In the genomic region with DNA sequence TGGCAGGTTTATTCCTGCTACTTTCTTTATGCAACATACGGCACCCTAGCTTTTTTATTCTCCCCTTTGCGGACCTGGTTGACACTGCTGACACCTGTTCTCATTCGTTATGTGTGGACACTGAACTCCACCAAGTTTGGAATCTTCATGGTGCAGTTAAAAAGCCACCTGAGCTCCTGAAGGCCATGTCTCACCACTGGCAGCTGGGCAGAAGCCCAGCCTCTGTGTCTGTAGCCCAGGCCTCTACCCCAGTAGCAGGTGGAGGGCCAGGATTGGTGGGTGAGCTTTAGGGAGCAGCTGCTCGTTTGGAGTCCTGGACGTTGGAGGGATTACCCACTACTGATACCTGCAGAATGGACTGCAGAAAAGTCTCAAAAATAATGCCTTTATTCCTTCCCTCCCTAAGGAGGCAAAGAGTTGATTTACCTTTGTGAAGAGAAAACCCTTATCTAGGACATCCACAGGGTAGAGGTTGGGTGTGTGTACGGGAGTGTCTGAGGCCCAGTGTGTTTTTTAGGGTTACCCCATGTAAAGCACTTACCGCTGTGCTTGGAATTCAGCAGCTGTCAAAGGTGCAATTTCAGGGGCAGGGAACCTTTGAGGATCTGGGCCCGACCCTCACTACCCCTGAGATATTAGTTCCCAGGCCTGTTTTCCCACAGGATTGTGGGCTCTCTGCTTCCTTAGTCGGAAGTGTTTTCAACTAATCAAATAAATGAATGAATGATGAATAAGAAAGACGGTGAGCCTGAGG, we compare ENCODE assay signal across 8 cellular contexts. TPM values are rescaled to one million over a fixed set of nuclear protein-coding genes. Genes with fewer than 3 reads are reported as not detected.
DNase-seq lines count a peak whose midpoint lies in the region; ATAC-seq and TF ChIP-seq lines count a peak whose summit lies in the region.

No MANE protein-coding gene starts in this region.

- TF ChIP-seq POLR2A in uterus (IDR thresholded peaks at IDR 0.05) = no peak

- H3K36me3 ChIP-seq in cardiac muscle cell (peaks cover 3% of the 10 kb centered on the region), uterus (no peaks in the 10 kb centered on the region)

- no peaks in the 10 kb centered on the region for H3K9me3 ChIP-seq in cardiac muscle cell (ENCODE audit: low read depth)
- H3K9me3 ChIP-seq in uterus = no peaks in the 10 kb centered on the region

- H3K4me1 ChIP-seq in cardiac muscle cell (ENCODE audit: low read depth) = peaks cover 2% of the 10 kb centered on the region
- no peaks in the 10 kb centered on the region for H3K4me1 ChIP-seq in uterus

- DNase-seq in cardiac muscle cell (ENCODE audit: low read depth in 1 of 2, low spot score in 1 of 2) = no peak
- DNase-seq in Right ventricle myocardium inferior (ENCODE audit: missing footprints) = no peak
- DNase-seq in MCF 10A (ENCODE audit: unreplicated experiment) = no peak
- no peak for DNase-seq in mesothelial cell of epicardium (ENCODE audit: low spot score in 2 of 2, unreplicated experiment in 2 of 2)
- DNase-seq in uterus = no peak
- no peak for DNase-seq in NCI-H2227 (lab: John Stamatoyannopoulos, UW; ENCODE audit: unreplicated experiment)
- DNase-seq in retina = no peak

- H3K4me3 Mint-ChIP-seq in MCF 10A (ENCODE audit: unreplicated experiment) (peak overlapping the region; percentile 93), mesothelial cell of epicardium (peak overlapping the region; percentile 91)

- H3K4me3 ChIP-seq in cardiac muscle cell (peak overlapping the region; percentile 58), uterus (peak overlapping the region in 1 of 2 donors; percentile 72)

- BruUV-seq in MCF 10A (replicated peaks; lab: Mats Ljungman, UMichigan) = no TSS peak

- H3K4me1 Mint-ChIP-seq in MCF 10A (ENCODE audit: insufficient read depth, unreplicated experiment) (peaks cover 10% of the 10 kb centered on the region), mesothelial cell of epicardium (peaks cover 9% of the 10 kb centered on the region)

- H3K36me3 Mint-ChIP-seq in MCF 10A (ENCODE audit: insufficient read depth, unreplicated experiment) (peaks cover 29% of the 10 kb centered on the region), mesothelial cell of epicardium (no peaks in the 10 kb centered on the region)

- H3K27ac Mint-ChIP-seq in MCF 10A (ENCODE audit: low read depth, unreplicated experiment) (peak overlapping the region; percentile 93), mesothelial cell of epicardium (peak overlapping the region; percentile 53)

- ATAC-seq in Right ventricle myocardium inferior (no peak), HG03135 (IDR thresholded peaks at IDR 0.05; ENCODE audit: unreplicated experiment) (no peak)

- H3K27me3 Mint-ChIP-seq in MCF 10A (ENCODE audit: insufficient read depth, unreplicated experiment) (no peaks in the 10 kb centered on the region), mesothelial cell of epicardium (ENCODE audit: low read depth) (no peaks in the 10 kb centered on the region)

- no peak for TF ChIP-seq CTCF in cardiac muscle cell (IDR thresholded peaks at IDR 0.05; ENCODE audit: low read depth, low read length)
- TF ChIP-seq CTCF in MCF 10A (IDR thresholded peaks at IDR 0.05; ENCODE audit: unreplicated experiment) = no peak
- no peak for TF ChIP-seq CTCF in mesothelial cell of epicardium (IDR thresholded peaks at IDR 0.05; ENCODE audit: unreplicated experiment)
- TF ChIP-seq CTCF in uterus (IDR thresholded peaks at IDR 0.05) = no peak

- POLR2A ChIA-PET in MCF 10A (lab: Yijun Ruan, JAX) = interaction anchor here (0.9 to 5.0 kb wide), 8 partner anchors 8 to 80 kb away, joined by 3 to 26 read pairs (median 7); a partner anchor contains a TSS

- CTCF ChIA-PET in MCF 10A (lab: Yijun Ruan, JAX) = interaction anchor here (0.5 to 2.3 kb wide), 6 partner anchors 20 to 474 kb away, joined by 3 to 14 read pairs (median 4); no protein-coding TSS in a partner anchor

- H3K27ac ChIP-seq in cardiac muscle cell (peak overlapping the region; percentile 6), uterus (peak overlapping the region; percentile 69 to 91)

- intact Hi-C loops in Right ventricle myocardium inferior (cut with DNase I) = no loop called here
- intact Hi-C loops in MCF 10A (cut with micrococcal nuclease) = loop anchor here (10.0 kb wide), 1 partner anchor 50 kb away; a partner anchor contains a TSS
- intact Hi-C loops in uterus (cut with DNase I; ENCODE audit: low total_unique reads) = no loop called here

- H3K9me3 Mint-ChIP-seq in MCF 10A (ENCODE audit: unreplicated experiment) (no peaks in the 10 kb centered on the region), mesothelial cell of epicardium (no peaks in the 10 kb centered on the region)

- H3K27me3 ChIP-seq in cardiac muscle cell (no peaks in the 10 kb centered on the region), uterus (no peaks in the 10 kb centered on the region)

RNA-seq across cellular contexts. Expression of a gene that starts 0.6 kb away (rescaled TPM):
- total RNA-seq in cardiac muscle cell (77.4 and 117 TPM in 2 replicates), Right ventricle myocardium inferior (54.6 TPM), MCF 10A (2022) (45.5 and 50.4 TPM in 2 replicates), mesothelial cell of epicardium (29.3 to 31.2 TPM (median 29.5 TPM) in 3 replicates), uterus (10 to 100 TPM; 27.9 to 45.6 (median 44.0) TPM)
- 82.4 and 104 TPM in 2 replicates for polyA plus RNA-seq in cardiac muscle cell

RNA-seq across cellular contexts. Expression of a gene that starts 36.2 kb away (rescaled TPM):
- 0.12 and 0.39 TPM in 2 replicates for total RNA-seq in cardiac muscle cell
- polyA plus RNA-seq in cardiac muscle cell = 0.94 TPM in 1 of 2 replicates, not detected in the other
- 0.57 TPM for total RNA-seq in Right ventricle myocardium inferior
- total RNA-seq in MCF 10A (2022) = not detected in 2 replicates
- 0.13 TPM in 1 of 3 replicates, not detected in the others for total RNA-seq in mesothelial cell of epicardium
- 1 to 10 TPM in 1 of 4 donors, not detected in 3; 2.6 TPM for total RNA-seq in uterus

RNA-seq across cellular contexts. Expression of a gene that starts 51.2 kb away (rescaled TPM):
- total RNA-seq in cardiac muscle cell (8.6 and 9.1 TPM in 2 replicates), Right ventricle myocardium inferior (11.7 TPM), MCF 10A (2022) (16.3 and 16.9 TPM in 2 replicates), mesothelial cell of epicardium (12.4 to 13.4 TPM (median 12.9 TPM) in 3 replicates), uterus (10 to 100 TPM; 18.8 to 56.6 (median 22.5) TPM)
- 7.8 and 9.1 TPM in 2 replicates for polyA plus RNA-seq in cardiac muscle cell
